ENCODE assay signal across 1 cellular context in genomic region chr16:3879258-3879886, GRCh38.
TF ChIP-seq lines count a peak whose summit lies in the region.

No MANE protein-coding gene starts in this region.

TF ChIP-seq in GM23338, 12 proteins besides CTCF, POLR2A, EP300 and RAD21 (continued from another document):
- no peak for TF ChIP-seq REST (IDR thresholded peaks at IDR 0.05; ENCODE audit: unreplicated experiment)
